Comparison of ENCODE assay signal across 10 cellular contexts in genomic region chr16:53056528-53056881, GRCh38. TPM values are rescaled to one million over a fixed set of nuclear protein-coding genes. Genes with fewer than 3 reads are reported as not detected.
DNase-seq lines count a peak whose midpoint lies in the region; ATAC-seq and TF ChIP-seq lines count a peak whose summit lies in the region.
"Had no signal": no experiment of that assay in that cellular context is flagged by ENCODE, and none has a peak within 500 bp of the region (broad histone marks: within the 10 kb centered on the region; RNA-seq: fewer than 3 reads in every experiment).

No MANE protein-coding gene starts in this region.

- H3K36me3 Mint-ChIP-seq in H9 (ENCODE audit: insufficient read depth in 1 of 3, low read depth in 3 of 3) (peaks cover 0 to 4% (median 0%) of the 10 kb centered on the region in 3 experiments; a peak in 2 of 7 replicates), T-cell (no peaks in the 10 kb centered on the region)
- H3K36me3 Mint-ChIP-seq: activated naive CD4-positive, alpha-beta T cell treated with anti-CD3 and anti-CD28 coated beads, Interleukin-2, amount 50 U/mL, for 72 hours had no signal

- no peak overlapping the region for H3K27ac ChIP-seq in H9 (ENCODE audit: insufficient read length, low read depth, low read length)

- no peak overlapping the region for H2BK12ac ChIP-seq in H9 (ENCODE audit: insufficient read length, low read depth, low read length)

- CTCF ChIA-PET in T-cell (lab: Charles Lee): interaction anchor here (0.5 to 0.7 kb wide), 3 partner anchors 72 to 75 kb away, joined by 3 to 5 read pairs (median 4); no protein-coding TSS in a partner anchor

- peaks cover 13% of the 10 kb centered on the region for H3K23me2 ChIP-seq in H9 (ENCODE audit: insufficient read length, low read depth, low read length, poor library complexity, severe bottlenecking)

- H2BK120ac ChIP-seq in H9 (ENCODE audit: low read depth, low read length, poor library complexity, severe bottlenecking): no peak overlapping the region

- H3K36me3 ChIP-seq in skeletal muscle satellite cell (ENCODE audit: insufficient read depth, low read length): no peaks in the 10 kb centered on the region

- no peak overlapping the region for H3T11ph ChIP-seq in H9 (ENCODE audit: low read length)

- H3K27me3 Mint-ChIP-seq in H9 (ENCODE audit: low read depth) (no peaks in the 10 kb centered on the region), T-cell (peaks cover 0 to 5% of the 10 kb centered on the region in 2 donors)

- H4K5ac ChIP-seq in H9 (ENCODE audit: insufficient read length, low read depth, low read length): no peak overlapping the region

- H2AFZ ChIP-seq in H9 (ENCODE audit: low read length): no peak overlapping the region

- no peak overlapping the region for H3K27ac Mint-ChIP-seq in H9
- no peak overlapping the region for H3K27ac Mint-ChIP-seq in T-cell

- no peak overlapping the region for H2BK5ac ChIP-seq in H9 (ENCODE audit: insufficient read length, low read length)

- H3K4me2 ChIP-seq in H9 (ENCODE audit: insufficient read depth, insufficient read length, low read length) (no peak overlapping the region), skeletal muscle satellite cell (ENCODE audit: low read length) (peak overlapping the region; percentile 84)

- H3K4me3 ChIP-seq in fibroblast of the aortic adventitia (ENCODE audit: low read depth, low read length) (no peak overlapping the region), skeletal muscle satellite cell (ENCODE audit: low read length) (no peak overlapping the region)

- H4K8ac ChIP-seq in H9 (replicated peaks; ENCODE audit: insufficient read length, low read depth, low read length): no peak overlapping the region

- TF ChIP-seq CTCF in H9 (conservative IDR thresholded peaks at IDR 0.05) (no peak), fibroblast of the aortic adventitia (IDR thresholded peaks at IDR 0.05; ENCODE audit: insufficient read depth, low read length) (no peak)

- no peak overlapping the region for H2BK20ac ChIP-seq in H9 (ENCODE audit: low read depth, low read length, poor library complexity, severe bottlenecking)

- H3K27me3 ChIP-seq in H9 (ENCODE audit: insufficient read depth, low read length): no peaks in the 10 kb centered on the region
- no peaks in the 10 kb centered on the region for H3K27me3 ChIP-seq in skeletal muscle satellite cell (ENCODE audit: control insufficient read depth, insufficient read depth, low read length)

- H2AK5ac ChIP-seq in H9 (ENCODE audit: insufficient read length, low read length): peak overlapping the region; percentile 26

- no peak for ATAC-seq in T-cell (replicated peaks in 1 of 4)
- no peak for ATAC-seq in GM19397 (IDR thresholded peaks at IDR 0.05; ENCODE audit: unreplicated experiment)
- ATAC-seq: activated naive CD4-positive, alpha-beta T cell treated with anti-CD3 and anti-CD28 coated beads, Interleukin-2, amount 50 U/mL, for 72 hours had no signal

- H4K20me1 ChIP-seq in H9 (ENCODE audit: control insufficient read depth, insufficient read depth, insufficient read length): no peaks in the 10 kb centered on the region

- H3K9me3 Mint-ChIP-seq in H9 (no peaks in the 10 kb centered on the region; a peak in 2 of 5 replicates), T-cell (no peaks in the 10 kb centered on the region)
- H3K9me3 Mint-ChIP-seq: activated naive CD4-positive, alpha-beta T cell treated with anti-CD3 and anti-CD28 coated beads, Interleukin-2, amount 50 U/mL, for 72 hours had no signal

- H3K4me3 Mint-ChIP-seq in H9: peak overlapping the region in 1 of 2 experiments; percentile 80; a peak in 2 of 5 replicates
- peak overlapping the region in 2 of 3 donors; percentile 45 to 88 for H3K4me3 Mint-ChIP-seq in T-cell

- no peak overlapping the region for H2BK15ac ChIP-seq in H9 (ENCODE audit: low read depth, low read length)

- H3K9me3 ChIP-seq in H9 (ENCODE audit: control insufficient read depth, low read depth, low read length) (no peaks in the 10 kb centered on the region), skeletal muscle satellite cell (replicated peaks; ENCODE audit: low read length) (no peaks in the 10 kb centered on the region)

- H3K4ac ChIP-seq in H9 (ENCODE audit: low read depth, low read length): no peak overlapping the region

- H3K79me2 ChIP-seq in H9 (ENCODE audit: insufficient read depth, low read length): peaks cover 1% of the 10 kb centered on the region; the same call in 1 of the 2 replicates

- no peaks in the 10 kb centered on the region for H3K79me1 ChIP-seq in H9 (ENCODE audit: insufficient read depth, low read depth, low read length, poor library complexity, severe bottlenecking)

- H4K91ac ChIP-seq in H9 (ENCODE audit: insufficient read length, low read depth, low read length): no peak overlapping the region

- WGBS in H9 (ENCODE audit: extremely low coverage, insufficient read length, low lambda C conversion rate): no CpG with 5 or more reads among the region's 6 CpGs

- H3K18ac ChIP-seq in H9 (ENCODE audit: insufficient read length, low read depth, low read length): no peak overlapping the region

- DNase-seq in H9: no peak
- DNase-seq in T-cell: no peak
- peak; percentile 84 for DNase-seq in fibroblast of the aortic adventitia (ENCODE audit: low read depth)
- DNase-seq in NCI-H345 (lab: John Stamatoyannopoulos, UW): no peak
- DNase-seq in D341Med (ENCODE audit: low spot score): no peak
- no peak for DNase-seq in NCI-H1105 treated with DMSO at 0.1 percent for 48 hours (lab: John Stamatoyannopoulos, UW)
- DNase-seq: NK-92 treated with Interleukin-12 subunit alpha and Interleukin-12 subunit beta, amount 100 ng/mL, for 24 hours had no signal

- no peak overlapping the region for H3K14ac ChIP-seq in H9 (ENCODE audit: insufficient read depth, low read length)

- H3K23ac ChIP-seq in H9 (ENCODE audit: insufficient read length, low read depth, low read length): no peak overlapping the region

- no peak overlapping the region for H3K9ac ChIP-seq in H9 (ENCODE audit: extremely low read depth, insufficient read length, low read length)
- peak overlapping the region; percentile 85 for H3K9ac ChIP-seq in skeletal muscle satellite cell (ENCODE audit: low read depth, low read length)

- H3K4me1 Mint-ChIP-seq in H9 (peaks cover 27 to 34% of the 10 kb centered on the region in 2 experiments), T-cell (peaks cover 20 to 31% (median 27%) of the 10 kb centered on the region in 3 donors)

- no peak overlapping the region for H3K56ac ChIP-seq in H9 (ENCODE audit: insufficient read length, low read depth, low read length)

- H3K4me1 ChIP-seq in H9 (ENCODE audit: insufficient read depth, low read length) (peaks cover 2% of the 10 kb centered on the region; the same call in 1 of the 2 replicates), skeletal muscle satellite cell (ENCODE audit: control insufficient read depth, insufficient read depth, low read length) (peaks cover 45% of the 10 kb centered on the region)

- POLR2A ChIA-PET in T-cell (lab: Charles Lee): interaction anchor here in 1 of 2 donors (0.6 to 1.0 kb wide), 2 partner anchors 84 to 178 kb away, joined by 4 to 5 read pairs; no protein-coding TSS in a partner anchor

RNA-seq across cellular contexts. Expression of gene CHD9, which starts 1.7 kb away (rescaled TPM):
- 37.6 and 46.2 TPM in 2 replicates for total RNA-seq in H9 (2021)
- 10 to 100 TPM; 33.0 to 39.3 (median 33.8) TPM for total RNA-seq in T-cell
- 70.8 and 90.6 TPM in 2 replicates for total RNA-seq in fibroblast of the aortic adventitia (ENCODE audit: low replicate concordance)
- total RNA-seq in skeletal muscle satellite cell (2012; rRNA removed): 50.7 and 53.7 TPM in 2 replicates

RNA-seq across cellular contexts. Expression of gene CHD9NB, which starts 3.8 kb away (rescaled TPM):
- total RNA-seq in H9 (2021) (2.6 and 3.3 TPM in 2 replicates), T-cell (not detected), fibroblast of the aortic adventitia (ENCODE audit: low replicate concordance) (1.6 and 2.3 TPM in 2 replicates)
- 0.87 and 1.3 TPM in 2 replicates for total RNA-seq in skeletal muscle satellite cell (2012; rRNA removed)
